In the genomic region with DNA sequence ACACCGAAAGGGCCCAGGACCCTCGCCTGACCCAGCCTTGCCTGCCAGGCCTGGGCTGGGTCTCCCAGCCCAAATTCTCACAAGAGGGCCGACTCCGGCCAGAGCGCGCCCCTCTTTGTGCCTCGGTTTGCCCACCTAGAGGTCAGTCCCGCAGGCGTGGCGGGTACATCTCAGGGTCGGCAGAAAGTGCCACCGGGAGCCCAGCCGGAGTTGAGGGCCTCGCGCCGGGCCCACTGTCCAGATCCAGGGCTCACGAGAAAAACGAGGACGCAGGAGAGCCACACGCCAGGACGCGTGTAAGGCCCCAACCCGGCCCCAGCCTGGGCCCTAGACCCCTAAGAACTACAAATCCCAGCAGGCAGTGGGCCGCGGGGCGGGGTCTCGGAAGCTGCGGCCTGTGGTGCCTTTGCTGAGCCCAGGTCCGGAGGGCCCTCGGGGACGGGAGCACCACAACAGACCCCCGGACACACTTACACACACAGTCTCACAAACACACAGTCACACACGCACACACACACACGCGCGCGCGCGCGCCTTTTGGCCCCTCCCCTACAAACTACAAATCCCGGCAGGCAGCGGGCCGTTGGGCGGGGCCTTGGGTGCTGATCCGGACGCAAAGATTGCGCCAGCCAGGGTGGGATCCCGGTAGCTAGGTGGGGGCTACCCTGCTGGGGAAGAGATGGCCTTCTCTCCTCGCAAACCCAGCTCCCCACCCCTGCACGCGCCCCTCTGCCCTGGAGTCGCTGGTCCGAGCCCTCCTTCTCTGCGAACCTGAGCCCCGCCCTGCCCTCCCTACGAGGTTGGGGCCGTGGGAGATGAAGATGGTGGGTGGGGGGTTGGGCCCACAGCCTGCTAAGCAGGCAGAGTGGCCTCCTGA, we compare ENCODE assay signal across 8 cellular contexts. TPM values are rescaled to one million over a fixed set of nuclear protein-coding genes. Genes with fewer than 3 reads are reported as not detected.
DNase-seq lines count a peak whose midpoint lies in the region; ATAC-seq and TF ChIP-seq lines count a peak whose summit lies in the region.

A gene (plus strand): TSS at position 583 of the 877 bp plus-strand sequence. CDS start 10,752 bp downstream, outside the sequence.

- H3K27ac ChIP-seq in left ventricle myocardium inferior (replicated peaks) (peak within 1 kb of the TSS; percentile 97), prostate gland (peak within 1 kb of the TSS; percentile 89)

- H3K36me3 ChIP-seq in left ventricle myocardium inferior (no peaks in the 10 kb centered on the region), prostate gland (no peaks in the 10 kb centered on the region)

- intact Hi-C loops in left ventricle myocardium inferior (cut with micrococcal nuclease): no loop called here
- intact Hi-C loops in prostate gland (cut with DNase I): loop anchor here (5.0 kb wide), 1 partner anchor 189 kb away; no protein-coding TSS in a partner anchor

- no peaks in the 10 kb centered on the region for H3K9me3 Mint-ChIP-seq in T-cell

- peaks cover 3 to 4% of the 10 kb centered on the region in 2 donors for H3K27me3 Mint-ChIP-seq in T-cell

- DNase-seq in NB4 (ENCODE audit: low read depth) (peak; percentile 95), T-cell (peak; percentile 55 to 88 (median 80)), amniotic epithelial cell (ENCODE audit: low read depth) (peak; percentile 75), left ventricle myocardium inferior (peak; percentile 88), prostate gland (ENCODE audit: low spot score) (peak; percentile 73), ureter (ENCODE audit: low spot score) (peak; percentile 85)

- ATAC-seq in HG02571 (IDR thresholded peaks at IDR 0.05; ENCODE audit: unreplicated experiment): peak; percentile 73
- ATAC-seq in T-cell (replicated peaks in 1 of 4): peak; percentile 87 to 91 (median 89)

- H3K4me1 ChIP-seq in left ventricle myocardium inferior (peaks cover 51% of the 10 kb centered on the region), prostate gland (replicated peaks) (peaks cover 25% of the 10 kb centered on the region)

- CTCF ChIA-PET in T-cell (lab: Charles Lee): interaction anchor here (0.6 to 4.5 kb wide), 10 partner anchors 10 to 177 kb away, joined by 3 to 65 read pairs (median 6); a partner anchor contains a TSS

- H3K36me3 Mint-ChIP-seq in T-cell: no peaks in the 10 kb centered on the region

- peak within 1 kb of the TSS; percentile 97 to 99 for H3K27ac Mint-ChIP-seq in T-cell

- H3K9me3 ChIP-seq in left ventricle myocardium inferior (replicated peaks) (no peaks in the 10 kb centered on the region), prostate gland (no peaks in the 10 kb centered on the region)

- TF ChIP-seq POLR2A in NB4 (IDR thresholded peaks at IDR 0.05; ENCODE audit: extremely low read depth, insufficient read length): peak; percentile 64
- peak; percentile 63 for TF ChIP-seq POLR2A in prostate gland (IDR thresholded peaks at IDR 0.05)

- peaks cover 28 to 32% (median 29%) of the 10 kb centered on the region in 3 donors for H3K4me1 Mint-ChIP-seq in T-cell

- TF ChIP-seq CTCF in GM12875 (IDR thresholded peaks at IDR 0.05; ENCODE audit: borderline replicate concordance, insufficient read depth, low read depth, low read length) (no peak), NB4 (IDR thresholded peaks at IDR 0.05; ENCODE audit: low read depth, low read length) (no peak), left ventricle myocardium inferior (IDR thresholded peaks at IDR 0.05; ENCODE audit: borderline replicate concordance) (no peak), prostate gland (IDR thresholded peaks at IDR 0.05) (no peak)

- WGBS in prostate gland: 16% methylated on average over 57 of the region's 57 CpGs

- H3K4me3 Mint-ChIP-seq in T-cell: peak within 1 kb of the TSS; percentile 89 to 95 (median 92)

- H3K4me3 ChIP-seq in GM12875 (ENCODE audit: low read depth, low read length): peak within 1 kb of the TSS; percentile 52
- H3K4me3 ChIP-seq in NB4 (ENCODE audit: low read depth, low read length): peak within 1 kb of the TSS; percentile 67
- peak within 1 kb of the TSS; percentile 87 for H3K4me3 ChIP-seq in left ventricle myocardium inferior
- H3K4me3 ChIP-seq in prostate gland: peak within 1 kb of the TSS; percentile 52 to 57

- H3K27me3 ChIP-seq in left ventricle myocardium inferior (ENCODE audit: low read depth) (peaks cover 9% of the 10 kb centered on the region), prostate gland (replicated peaks; ENCODE audit: insufficient read depth) (no peaks in the 10 kb centered on the region)

- POLR2A ChIA-PET in T-cell (lab: Charles Lee): interaction anchor here (0.6 to 1.5 kb wide), 2 partner anchors 20 to 134 kb away, joined by 3 to 5 read pairs; no protein-coding TSS in a partner anchor

RNA-seq across cellular contexts. Expression of the gene that starts here (rescaled TPM):
- 1 to 10 TPM in 1 of 5 donors, under 1 TPM in 3, not detected in 1; 0.49 to 1.1 (median 0.60) TPM for total RNA-seq in T-cell
- not detected for total RNA-seq in left ventricle myocardium inferior
- 1 to 10 TPM in 1 of 2 donors, under 1 TPM in 1; 0.23 to 1.8 TPM for total RNA-seq in prostate gland
- total RNA-seq in ureter: 0.75 TPM

Comparison
In these comparisons a context has a peak if more than half of its experiments do, and no peak if none do; other contexts are left out.
1. Peak in every context shown above with its lines: DNase-seq, ATAC-seq, H3K4me3 ChIP-seq and H3K27ac ChIP-seq.
2. Peak in DNase-seq, H3K4me3 ChIP-seq and H3K27ac ChIP-seq in left ventricle myocardium inferior; RNA of the gene not detected or under 1 TPM.
3. Peak in DNase-seq in ureter; RNA of the gene not detected or under 1 TPM.